Comparison of ENCODE assay signal across 23 cellular contexts in the genomic region with DNA sequence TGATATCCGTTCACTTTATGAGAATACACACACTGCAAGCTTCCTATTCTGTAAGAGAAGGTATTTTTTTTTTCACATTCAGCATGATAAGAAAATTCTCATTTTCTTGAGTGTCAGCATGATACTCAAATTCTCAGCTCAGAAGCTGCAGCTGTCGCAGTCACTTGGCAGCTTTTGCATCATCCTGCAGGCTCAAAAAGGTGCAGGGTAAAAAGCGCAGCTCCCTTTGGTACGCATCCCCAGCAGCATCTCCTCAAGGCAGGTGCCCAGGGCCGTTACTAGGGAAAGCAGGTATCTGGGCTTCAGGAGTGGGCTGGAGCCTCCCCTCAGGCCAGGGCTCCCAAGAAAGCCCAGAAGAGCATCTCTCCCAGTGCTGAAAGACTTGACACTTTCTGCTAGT.
"Had no signal": no experiment of that assay in that cellular context is flagged by ENCODE, and none has a peak within 500 bp of the region (broad histone marks: within the 10 kb centered on the region; RNA-seq: fewer than 3 reads in every experiment).

No MANE protein-coding gene starts in this region.

- H3K27me3 ChIP-seq: neural progenitor cell, ovary, right lobe of liver, sigmoid colon, stomach, thyroid gland, tibial nerve, upper lobe of left lung, vagina had no signal

- DNase-seq: natural killer cell; occipital lobe; ovary; posterior cingulate gyrus; psoas muscle; right cardiac atrium; right lobe of liver; sigmoid colon; stimulated activated CD4-positive, alpha-beta T cell treated with anti-CD3 and anti-CD28 coated beads, Interleukin-15, amount 100 ng/mL, for 24 hours; stimulated activated CD4-positive, alpha-beta T cell treated with anti-CD3 and anti-CD28 coated beads, Interleukin-2, amount 100 ng/mL, for 24 hours; stimulated activated CD4-positive, alpha-beta T cell treated with anti-CD3 and anti-CD28 coated beads, Interleukin-2, amount 100 ng/mL, for 48 hours; stimulated activated CD4-positive, alpha-beta T cell treated with anti-CD3 and anti-CD28 coated beads, Interleukin-4, amount 100 ng/mL, for 24 hours; stimulated activated naive B cell treated with anti-CD40 and anti-IgM and Interleukin-4, amounts not matched to agents 10 μg/mL and 1 μg/mL and 100 μg/mL, for 72 hours; stimulated activated naive CD4-positive, alpha-beta T cell treated with Interleukin-2 at 50 U/mL for 16 hours; stomach; thyroid gland; trophoblast cell; upper lobe of left lung had no signal

- H3K4me3 ChIP-seq: neural progenitor cell, ovary, psoas muscle, right lobe of liver, sigmoid colon, stomach, thoracic aorta, thyroid gland, tibial nerve, upper lobe of left lung, vagina had no signal

- H3K27ac ChIP-seq: neural progenitor cell, ovary, parathyroid adenoma, psoas muscle, right lobe of liver, sigmoid colon, stomach, thoracic aorta, thyroid gland, tibial nerve, upper lobe of left lung, vagina had no signal

- H3K4me2 ChIP-seq: neural progenitor cell had no signal

- H3K9ac ChIP-seq: neural progenitor cell, parathyroid adenoma had no signal

- H3K4me1 ChIP-seq: parathyroid adenoma, psoas muscle, sigmoid colon, upper lobe of left lung, vagina had no signal

- H3K9me3 ChIP-seq: ovary, psoas muscle, right lobe of liver, sigmoid colon, stomach, thoracic aorta, thyroid gland, tibial nerve, upper lobe of left lung, vagina had no signal

- H3K36me3 ChIP-seq: neural progenitor cell, ovary, right lobe of liver, sigmoid colon, stomach, thoracic aorta, thyroid gland, tibial nerve, upper lobe of left lung, vagina had no signal
